In the genomic region with DNA sequence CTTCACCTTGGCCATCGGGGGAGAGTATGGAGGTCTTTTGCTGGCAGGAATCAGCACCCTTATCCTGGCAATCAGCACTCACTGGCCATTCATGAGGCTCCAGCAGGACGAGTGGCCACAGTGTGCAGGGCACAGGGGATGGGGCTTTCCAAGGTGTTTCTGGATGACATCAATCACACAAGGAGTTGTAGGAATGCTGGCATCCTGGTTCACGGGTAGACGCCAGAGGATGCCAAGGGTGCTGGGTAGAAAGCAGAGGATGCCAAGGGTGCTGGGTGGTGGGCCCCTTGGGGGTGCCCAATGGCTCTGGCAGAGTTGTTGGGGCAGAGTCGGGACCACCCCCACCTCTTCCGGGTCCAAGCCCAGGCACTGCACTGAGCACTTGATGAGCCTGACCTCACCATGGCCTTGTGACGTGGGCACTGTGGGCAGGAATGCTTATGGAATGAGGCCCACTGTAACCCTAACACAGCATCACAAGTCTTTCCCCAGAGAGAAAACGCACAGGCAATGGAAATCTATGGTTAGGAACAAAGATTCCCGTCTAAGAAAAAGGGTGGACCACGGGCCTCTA, we compare ENCODE assay signal across 1 cellular context.
TF ChIP-seq lines count a peak whose summit lies in the region.

No MANE protein-coding gene starts in this region.

TF ChIP-seq in IMR-90, 13 proteins besides CTCF, POLR2A, EP300 and RAD21:
- no peak for TF ChIP-seq FOS (IDR thresholded peaks at IDR 0.05; ENCODE audit: low read depth, low read length)
- TF ChIP-seq, protein P1, sequence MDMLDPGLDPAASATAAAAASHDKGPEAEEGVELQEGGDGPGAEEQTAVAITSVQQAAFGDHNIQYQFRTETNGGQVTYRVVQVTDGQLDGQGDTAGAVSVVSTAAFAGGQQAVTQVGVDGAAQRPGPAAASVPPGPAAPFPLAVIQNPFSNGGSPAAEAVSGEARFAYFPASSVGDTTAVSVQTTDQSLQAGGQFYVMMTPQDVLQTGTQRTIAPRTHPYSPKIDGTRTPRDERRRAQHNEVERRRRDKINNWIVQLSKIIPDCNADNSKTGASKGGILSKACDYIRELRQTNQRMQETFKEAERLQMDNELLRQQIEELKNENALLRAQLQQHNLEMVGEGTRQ (IDR thresholded peaks at IDR 0.05; ENCODE audit: low read depth, low read length): no peak
- TF ChIP-seq MAZ (IDR thresholded peaks at IDR 0.05; ENCODE audit: borderline replicate concordance, low read depth, low read length): no peak
- no peak for TF ChIP-seq SMC3 (IDR thresholded peaks at IDR 0.05; ENCODE audit: low read depth, low read length)
- no peak for TF ChIP-seq RCOR1 (IDR thresholded peaks at IDR 0.05; ENCODE audit: insufficient replicate concordance, low read length)
- TF ChIP-seq, protein P2, sequence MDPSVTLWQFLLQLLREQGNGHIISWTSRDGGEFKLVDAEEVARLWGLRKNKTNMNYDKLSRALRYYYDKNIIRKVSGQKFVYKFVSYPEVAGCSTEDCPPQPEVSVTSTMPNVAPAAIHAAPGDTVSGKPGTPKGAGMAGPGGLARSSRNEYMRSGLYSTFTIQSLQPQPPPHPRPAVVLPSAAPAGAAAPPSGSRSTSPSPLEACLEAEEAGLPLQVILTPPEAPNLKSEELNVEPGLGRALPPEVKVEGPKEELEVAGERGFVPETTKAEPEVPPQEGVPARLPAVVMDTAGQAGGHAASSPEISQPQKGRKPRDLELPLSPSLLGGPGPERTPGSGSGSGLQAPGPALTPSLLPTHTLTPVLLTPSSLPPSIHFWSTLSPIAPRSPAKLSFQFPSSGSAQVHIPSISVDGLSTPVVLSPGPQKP (IDR thresholded peaks at IDR 0.05; ENCODE audit: borderline replicate concordance, low read depth, low read length): no peak
- no peak for TF ChIP-seq MAFK (IDR thresholded peaks at IDR 0.05; ENCODE audit: low read depth, low read length)
- no peak for TF ChIP-seq BHLHE40 (IDR thresholded peaks at IDR 0.05; ENCODE audit: low read depth, low read length)
- no peak for TF ChIP-seq RFX5 (IDR thresholded peaks at IDR 0.05; ENCODE audit: low read depth, low read length)
- no peak for TF ChIP-seq NFE2L2 (IDR thresholded peaks at IDR 0.05; ENCODE audit: low read depth, low read length)
- TF ChIP-seq CHD1 (IDR thresholded peaks at IDR 0.05; ENCODE audit: low read depth, low read length): no peak
- no peak for TF ChIP-seq MXI1 (IDR thresholded peaks at IDR 0.05; ENCODE audit: borderline replicate concordance, low read depth, low read length)
- no peak for TF ChIP-seq CEBPB (IDR thresholded peaks at IDR 0.05; ENCODE audit: low read depth, low read length)
